In the genomic region with DNA sequence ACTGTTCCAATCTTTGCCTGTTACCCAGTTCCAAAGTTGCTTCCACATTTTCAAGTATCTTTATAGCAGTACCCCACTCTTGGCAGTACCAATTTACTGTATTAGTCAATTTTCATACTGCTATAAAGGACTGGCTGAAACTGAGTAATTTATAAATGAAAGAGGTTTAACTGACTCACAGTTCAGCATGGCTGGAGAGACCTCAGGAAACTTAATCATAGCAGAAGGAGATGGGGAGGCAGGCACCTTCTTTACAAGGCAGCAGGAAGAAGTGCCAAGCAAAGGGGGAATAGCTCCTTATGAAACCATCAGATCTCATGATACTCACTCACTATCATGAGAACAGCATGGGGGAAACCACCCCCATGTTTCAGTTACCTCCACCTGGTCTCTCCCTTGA, we compare ENCODE assay signal across 24 cellular contexts.
DNase-seq lines count a peak whose midpoint lies in the region; ATAC-seq and TF ChIP-seq lines count a peak whose summit lies in the region.
"Had no signal": no experiment of that assay in that cellular context is flagged by ENCODE, and none has a peak within 500 bp of the region (broad histone marks: within the 10 kb centered on the region; RNA-seq: fewer than 3 reads in every experiment).

No MANE protein-coding gene starts in this region.

- H3F3A ChIP-seq in PC-3 (ENCODE audit: low read length, unreplicated experiment) = no peaks in the 10 kb centered on the region

- H3K4me3 Mint-ChIP-seq in activated CD4-positive, alpha-beta T cell treated with anti-CD3 and anti-CD28 coated beads for 36 hours = no peak overlapping the region
- H3K4me3 Mint-ChIP-seq: GM23338, H9 had no signal

- H2AFZ ChIP-seq in PC-3 (ENCODE audit: low read length) = no peak overlapping the region
- H2AFZ ChIP-seq: GM23338 had no signal

- CTCF ChIA-PET in activated CD4-positive, alpha-beta T cell treated with anti-CD3 and anti-CD28 coated beads for 36 hours (lab: Charles Lee) = no interaction called here
- CTCF ChIA-PET in PC-3 (lab: Charles Lee) = no interaction called here

- H3K9ac ChIP-seq in PC-3 (ENCODE audit: low read length) = no peak overlapping the region

- no peaks in the 10 kb centered on the region for H4K20me1 ChIP-seq in PC-3 (ENCODE audit: low read length)

- H3K4me2 ChIP-seq in PC-3 (ENCODE audit: low read length) = no peak overlapping the region
- H3K4me2 ChIP-seq: GM23338 had no signal

- no peaks in the 10 kb centered on the region for H3K27me3 ChIP-seq in PC-3 (ENCODE audit: low read length)

- H3K36me3 ChIP-seq in PC-3 (ENCODE audit: low read depth, low read length) = peaks cover 41% of the 10 kb centered on the region

- H3K36me3 Mint-ChIP-seq in activated CD4-positive, alpha-beta T cell treated with anti-CD3 and anti-CD28 coated beads for 36 hours (ENCODE audit: low read depth) = peaks cover 1% of the 10 kb centered on the region

- no peaks in the 10 kb centered on the region for H3K79me2 ChIP-seq in PC-3 (ENCODE audit: low read length)

- DNase-seq in activated CD4-positive, alpha-beta T cell treated with anti-CD3 and anti-CD28 coated beads for 36 hours = no peak
- DNase-seq in activated CD4-positive, alpha-beta T cell treated with anti-CD3 and anti-CD28 coated beads, Interleukin-2, amount 50 U/mL, for 48 hours = no peak
- no peak for DNase-seq in PC-3
- DNase-seq in epithelial cell of proximal tubule (ENCODE audit: low read depth) = peak; percentile 7
- no peak for DNase-seq in AG08395 (ENCODE audit: low spot score)
- DNase-seq in DMS53 (lab: John Stamatoyannopoulos, UW) = no peak
- DNase-seq in amniotic stem cell (lab: John Stamatoyannopoulos, UW) = no peak
- DNase-seq: 8988T, ACHN, Calu3, DND-41, H9, Karpas-422, NCI-H1092 treated with DMSO at 0.1 percent for 48 hours, NCI-H1436 treated with DMSO at 0.1 percent for 48 hours, NCI-H187 treated with DMSO at 0.1 percent for 48 hours, NCI-H446, NCI-H524 treated with DMSO at 0.1 percent for 48 hours, NCI-H774, SHP77 had no signal

- no peak overlapping the region for H3K27ac ChIP-seq in PC-3 (ENCODE audit: low read length)
- H3K27ac ChIP-seq: RWPE1 had no signal

- H3K4me1 Mint-ChIP-seq in activated CD4-positive, alpha-beta T cell treated with anti-CD3 and anti-CD28 coated beads for 36 hours = no peaks in the 10 kb centered on the region

- H3K9me3 Mint-ChIP-seq in activated CD4-positive, alpha-beta T cell treated with anti-CD3 and anti-CD28 coated beads for 36 hours (ENCODE audit: low read depth) = peaks cover 8% of the 10 kb centered on the region

- H3K9me2 ChIP-seq in PC-3 (replicated peaks; ENCODE audit: low read length) = no peaks in the 10 kb centered on the region

- H3K27ac Mint-ChIP-seq in activated CD4-positive, alpha-beta T cell treated with anti-CD3 and anti-CD28 coated beads for 36 hours = no peak overlapping the region
- H3K27ac Mint-ChIP-seq: GM23338, H9 had no signal

- H3K27me3 Mint-ChIP-seq in activated CD4-positive, alpha-beta T cell treated with anti-CD3 and anti-CD28 coated beads for 36 hours = peaks cover 16% of the 10 kb centered on the region

- peak; percentile 33 for ATAC-seq in activated CD4-positive, alpha-beta T cell treated with anti-CD3 and anti-CD28 coated beads for 36 hours
- ATAC-seq in PC-3 (0 out of 2 replicates have a peak, but pooled peaks have one; percentile 11), HG03175 (IDR thresholded peaks at IDR 0.05; ENCODE audit: unreplicated experiment) (no peak)
- ATAC-seq: GM23338, Panc1 had no signal

- no TSS peak for BruUV-seq in PC-3 (replicated peaks; lab: Mats Ljungman, UMichigan)

- no peak for TF ChIP-seq CTCF in PC-3 (conservative IDR thresholded peaks at IDR 0.05; ENCODE audit: low read depth, low read length)
- TF ChIP-seq CTCF in epithelial cell of proximal tubule (conservative IDR thresholded peaks at IDR 0.05; ENCODE audit: low read depth, low read length) = no peak

- H3K4me3 ChIP-seq in PC-3 (ENCODE audit: low read length) (no peak overlapping the region), epithelial cell of proximal tubule (ENCODE audit: low read depth, low read length) (no peak overlapping the region)
- H3K4me3 ChIP-seq: GM23338 had no signal

- intact Hi-C loops in activated CD4-positive, alpha-beta T cell treated with anti-CD3 and anti-CD28 coated beads for 36 hours (cut with DNase I, micrococcal nuclease) = no loop called here
- intact Hi-C loops in PC-3 (cut with micrococcal nuclease) = no loop called here

- POLR2A ChIA-PET in activated CD4-positive, alpha-beta T cell treated with anti-CD3 and anti-CD28 coated beads for 36 hours (lab: Charles Lee) = no interaction called here
- POLR2A ChIA-PET in PC-3 (lab: Charles Lee; ENCODE audit: unreplicated experiment) = no interaction called here

- no peaks in the 10 kb centered on the region for H3K4me1 ChIP-seq in PC-3 (ENCODE audit: insufficient read depth, low read length)

- 0 out of 2 replicates have a peak, but pooled peaks cover 13% of the 10 kb centered on the region for H3K9me3 ChIP-seq in PC-3 (ENCODE audit: low read length)
